In the genomic region with DNA sequence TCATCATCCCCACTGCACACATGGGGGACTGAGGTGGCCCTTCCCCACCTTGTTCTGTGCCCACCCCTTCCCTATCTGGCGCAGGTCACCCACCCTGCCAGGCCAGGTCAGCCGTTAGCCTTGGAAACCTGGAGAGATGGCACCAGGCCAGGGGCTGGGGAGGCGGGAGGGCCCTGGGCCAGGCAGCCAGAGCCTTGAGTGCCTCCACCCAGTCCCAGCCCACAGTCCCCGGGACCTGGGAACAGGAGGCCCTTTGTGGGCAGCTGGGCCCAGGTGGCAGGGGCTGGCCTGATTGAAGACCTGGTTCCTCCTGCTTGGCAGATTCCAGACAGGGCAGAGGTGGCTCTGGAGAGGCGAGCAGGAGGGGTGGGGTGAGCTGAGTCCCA, we compare ENCODE assay signal across 1 cellular context.
A peak's percentile ranks its signal among the peaks of the same experiment; 100 is the strongest.
TF ChIP-seq lines count a peak whose summit lies in the region.

No MANE protein-coding gene starts in this region.

TF ChIP-seq in H1, 55 proteins besides CTCF, POLR2A, EP300 and RAD21 (continued from another document):
- TF ChIP-seq KDM1A (IDR thresholded peaks at IDR 0.05; ENCODE audit: borderline replicate concordance, low read length) (no peak), TAF1 (IDR thresholded peaks at IDR 0.05; ENCODE audit: low read depth, low read length) (0 out of 2 replicates have a peak, but pooled peaks have one; percentile 0), ATF2 (IDR thresholded peaks at IDR 0.05; ENCODE audit: low read length) (no peak), USF2 (IDR thresholded peaks at IDR 0.05; ENCODE audit: low read length) (no peak), POU5F1 (IDR thresholded peaks at IDR 0.05; ENCODE audit: low read depth, low read length) (no peak)
